29 cellular contexts compared by ENCODE assay signal in the genomic region with DNA sequence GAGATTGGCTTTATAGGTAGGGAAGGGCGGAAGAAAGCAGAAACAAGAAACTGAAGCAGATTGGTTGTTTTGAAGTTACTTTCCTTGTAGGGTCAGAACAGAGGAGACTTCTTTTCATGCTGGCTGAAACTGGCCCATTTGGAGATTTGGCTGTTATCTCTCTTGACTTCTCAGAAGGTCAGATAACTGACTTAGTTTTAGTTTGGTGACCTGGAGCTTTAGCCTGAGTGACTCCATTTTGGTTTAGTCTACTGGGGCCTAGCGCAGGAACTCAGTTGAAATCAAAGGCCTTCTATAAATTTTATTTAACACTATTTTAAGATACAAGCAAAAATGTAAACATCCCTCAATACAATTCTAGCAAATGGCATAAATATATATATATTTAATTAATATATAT. TPM values are rescaled to one million over a fixed set of nuclear protein-coding genes. Genes with fewer than 3 reads are reported as not detected.
"Had no signal": no experiment of that assay in that cellular context is flagged by ENCODE, and none has a peak within 500 bp of the region (broad histone marks: within the 10 kb centered on the region; RNA-seq: fewer than 3 reads in every experiment).

No MANE protein-coding gene starts in this region.

- H3K4me1 Mint-ChIP-seq: immature natural killer cell had no signal

- H3K4me1 ChIP-seq: left ventricle myocardium inferior, testis, thyroid gland, upper lobe of left lung, vagina had no signal

- H3K27ac ChIP-seq: left ventricle myocardium inferior, ovary, skin epidermis, stomach, testis, thyroid gland, transverse colon, upper lobe of left lung, vagina had no signal

- H3K9me3 Mint-ChIP-seq: immature natural killer cell; naive thymus-derived CD4-positive, alpha-beta T cell; natural killer cell treated with Interleukin-12 subunit alpha and Interleukin-12 subunit beta and Interleukin-15 and Interleukin-18, amount 100 ng/mL, for 72 hours had no signal

- ATAC-seq: left colon; mucosa of descending colon; naive thymus-derived CD4-positive, alpha-beta T cell; natural killer cell treated with Interleukin-12 subunit alpha and Interleukin-12 subunit beta and Interleukin-15 and Interleukin-18, amount 100 ng/mL, for 72 hours; right cardiac atrium; sciatic nerve; stimulated activated naive B cell treated with anti-CD40 and anti-IgM and Interleukin-4, amounts not matched to agents 10 μg/mL and 1 μg/mL and 100 μg/mL, for 72 hours; stimulated activated naive CD8-positive, alpha-beta T cell treated with anti-CD3 and anti-CD28 coated beads, Interleukin-15, Interleukin-2, amounts not matched to agents 100 U/mL and 50 U/mL, for 24 hours had no signal

- DNase-seq: hypothalamus; immature natural killer cell; kidney; left colon; left ventricle myocardium inferior; midbrain; mucosa of descending colon; naive thymus-derived CD4-positive, alpha-beta T cell; ovary; right cardiac atrium; stimulated activated CD4-positive, alpha-beta T cell treated with anti-CD3 and anti-CD28 coated beads, Interleukin-12 subunit alpha, Interleukin-12 subunit beta, amount 100 ng/mL, for 4 hours; stimulated activated CD4-positive, alpha-beta T cell treated with anti-CD3 and anti-CD28 coated beads, Interleukin-15, amount 100 ng/mL, for 24 hours; stimulated activated CD4-positive, alpha-beta T cell treated with anti-CD3 and anti-CD28 coated beads, Interleukin-2, amount 100 ng/mL, for 24 hours; stimulated activated CD4-positive, alpha-beta T cell treated with anti-CD3 and anti-CD28 coated beads, Interleukin-4, amount 100 ng/mL, for 1 hour; stimulated activated naive B cell treated with anti-CD40 and anti-IgM and Interleukin-4, amounts not matched to agents 10 μg/mL and 1 μg/mL and 100 μg/mL, for 72 hours; stimulated activated naive CD8-positive, alpha-beta T cell treated with anti-CD3 and anti-CD28 coated beads, Interleukin-15, Interleukin-2, amounts not matched to agents 100 U/mL and 50 U/mL, for 24 hours; stomach; testis; thyroid gland; transverse colon had no signal

- H3K27me3 ChIP-seq: ovary, stomach, testis, thyroid gland, transverse colon, upper lobe of left lung, vagina had no signal

- H3K27me3 Mint-ChIP-seq: naive thymus-derived CD4-positive, alpha-beta T cell; natural killer cell treated with Interleukin-12 subunit alpha and Interleukin-12 subunit beta and Interleukin-15 and Interleukin-18, amount 100 ng/mL, for 72 hours; progenitor cell of endocrine pancreas; stimulated activated naive B cell treated with anti-CD40 and anti-IgM and Interleukin-4, amounts not matched to agents 10 μg/mL and 1 μg/mL and 100 μg/mL, for 72 hours had no signal

- H3K4me3 Mint-ChIP-seq: immature natural killer cell; naive thymus-derived CD4-positive, alpha-beta T cell; natural killer cell treated with Interleukin-12 subunit alpha and Interleukin-12 subunit beta and Interleukin-15 and Interleukin-18, amount 100 ng/mL, for 72 hours; stimulated activated naive B cell treated with anti-CD40 and anti-IgM and Interleukin-4, amounts not matched to agents 10 μg/mL and 1 μg/mL and 100 μg/mL, for 72 hours had no signal

- H3K27ac Mint-ChIP-seq: immature natural killer cell; naive thymus-derived CD4-positive, alpha-beta T cell; natural killer cell treated with Interleukin-12 subunit alpha and Interleukin-12 subunit beta and Interleukin-15 and Interleukin-18, amount 100 ng/mL, for 72 hours; progenitor cell of endocrine pancreas; stimulated activated naive B cell treated with anti-CD40 and anti-IgM and Interleukin-4, amounts not matched to agents 10 μg/mL and 1 μg/mL and 100 μg/mL, for 72 hours had no signal

- H3K9me3 ChIP-seq: left ventricle myocardium inferior, mucosa of descending colon, ovary, stomach, testis, thyroid gland, transverse colon, upper lobe of left lung, vagina had no signal

- FAIRE-seq: islet of Langerhans had no signal

- H3K4me3 ChIP-seq: left ventricle myocardium inferior, lung, mucosa of descending colon, ovary, skin epidermis, stomach, testis, thyroid gland, transverse colon, upper lobe of left lung, vagina had no signal

- H3K36me3 ChIP-seq: left ventricle myocardium inferior, ovary, stomach, thyroid gland, transverse colon, upper lobe of left lung, vagina had no signal

RNA-seq across cellular contexts. Expression of a gene that starts 49.6 kb away (rescaled TPM):
- total RNA-seq: naive thymus-derived CD4-positive, alpha-beta T cell had no signal
- polyA plus RNA-seq: immature natural killer cell; naive thymus-derived CD4-positive, alpha-beta T cell; neural cell had no signal
